23 cellular contexts compared by ENCODE assay signal in the genomic region with DNA sequence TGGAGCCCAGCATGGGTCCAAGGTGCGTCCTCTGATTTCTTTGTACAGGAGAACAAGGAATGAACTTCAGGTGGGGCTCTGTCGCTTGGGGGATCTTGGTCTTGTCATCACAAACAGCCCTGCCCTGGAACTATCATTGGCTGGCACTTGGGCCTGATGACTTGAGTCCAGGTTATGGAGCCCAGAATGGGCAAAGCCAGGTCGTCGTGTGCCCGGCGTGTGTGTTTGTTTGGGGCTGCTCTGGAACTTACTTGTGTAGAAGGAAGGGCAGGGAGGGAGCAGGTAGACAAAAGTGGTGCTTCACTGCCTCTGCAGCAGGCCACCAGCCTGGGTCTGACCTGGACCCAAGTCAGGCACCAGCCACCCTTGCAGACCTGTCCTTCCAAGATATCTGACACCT.
"Had no signal": no experiment of that assay in that cellular context is flagged by ENCODE, and none has a peak within 500 bp of the region (broad histone marks: within the 10 kb centered on the region; RNA-seq: fewer than 3 reads in every experiment).

No MANE protein-coding gene starts in this region.

- H3K36me3 ChIP-seq: gastrocnemius medialis, heart left ventricle, left ventricle myocardium inferior, prostate gland, right atrium auricular region, suprapubic skin, transverse colon, vagina had no signal

- H3K4me3 ChIP-seq: gastrocnemius medialis, heart left ventricle, left ventricle myocardium inferior, prostate gland, right atrium auricular region, suprapubic skin, transverse colon, vagina had no signal

- H3K27me3 ChIP-seq: gastrocnemius medialis, right atrium auricular region, suprapubic skin, transverse colon, vagina had no signal

- H3K4me3 Mint-ChIP-seq: activated CD4-positive, alpha-beta memory T cell treated with anti-CD3 and anti-CD28 coated beads for 36 hours; activated naive CD8-positive, alpha-beta T cell; dendritic cell treated with granulocyte-macrophage colony-stimulating factor and Interleukin-4, amounts not matched to agents 40 ng/mL and 50 ng/mL, for 4 days; stimulated activated naive CD8-positive, alpha-beta T cell treated with anti-CD3 and anti-CD28 coated beads, Interleukin-15, Interleukin-2, amounts not matched to agents 100 ng/mL and 50 ng/mL, for 24 hours; WTC11 had no signal

- H3K4me1 ChIP-seq: gastrocnemius medialis, left ventricle myocardium inferior, prostate gland, right atrium auricular region had no signal

- ATAC-seq: gastrocnemius medialis; heart left ventricle; naive thymus-derived CD4-positive, alpha-beta T cell; WTC11 had no signal

- DNase-seq: activated CD4-positive, alpha-beta memory T cell treated with anti-CD3 and anti-CD28 coated beads for 36 hours; activated CD4-positive, alpha-beta T cell treated with anti-CD3 and anti-CD28 coated beads for 4 hours; activated T-cell treated with anti-CD3 and anti-CD28 coated beads for 4 hours; cerebellar nuclear complex; effector CD8-positive, alpha-beta T cell; gastrocnemius medialis; kidney glomerular epithelial cell; left ventricle myocardium inferior; mesenchymal stem cell; naive thymus-derived CD4-positive, alpha-beta T cell; transverse colon had no signal

- H3K27ac ChIP-seq: gastrocnemius medialis, heart left ventricle, left ventricle myocardium inferior, prostate gland, right atrium auricular region, suprapubic skin, transverse colon, vagina had no signal

- FAIRE-seq: TTC549 had no signal

- H3K36me3 Mint-ChIP-seq: activated CD4-positive, alpha-beta memory T cell treated with anti-CD3 and anti-CD28 coated beads for 36 hours; activated naive CD8-positive, alpha-beta T cell; naive thymus-derived CD4-positive, alpha-beta T cell; WTC11 had no signal

- H3K27me3 Mint-ChIP-seq: activated naive CD8-positive, alpha-beta T cell had no signal

- H3K27ac Mint-ChIP-seq: activated CD4-positive, alpha-beta memory T cell treated with anti-CD3 and anti-CD28 coated beads for 36 hours; activated naive CD8-positive, alpha-beta T cell; WTC11 had no signal

- H3K9me3 ChIP-seq: gastrocnemius medialis, heart left ventricle, left ventricle myocardium inferior, prostate gland, right atrium auricular region, suprapubic skin, transverse colon, vagina had no signal

- H3K9me3 Mint-ChIP-seq: activated CD4-positive, alpha-beta memory T cell treated with anti-CD3 and anti-CD28 coated beads for 36 hours; activated T-helper 1 cell treated with anti-CD3 and anti-CD28 coated beads, Interleukin-12 subunit alpha, Interleukin-12 subunit beta, Interleukin-2, Interleukin-4 antibody, amounts not matched to agents 30 ng/mL and 10 ng/mL and 1 ng/mL, durations not matched to agents 14 hours and 24 hours and 36 hours; dendritic cell treated with granulocyte-macrophage colony-stimulating factor and Interleukin-4, amounts not matched to agents 40 ng/mL and 50 ng/mL, for 4 days; naive thymus-derived CD4-positive, alpha-beta T cell; stimulated activated naive CD8-positive, alpha-beta T cell treated with anti-CD3 and anti-CD28 coated beads, Interleukin-15, Interleukin-2, amounts not matched to agents 100 ng/mL and 50 ng/mL, for 24 hours; T-helper 2 cell treated with Interferon-gamma antibody and Interleukin-4, amounts not matched to agents 5 μg/mL and 100 μg/mL, for 36 hours had no signal
